ENCODE assay signal across 14 cellular contexts in the genomic region with DNA sequence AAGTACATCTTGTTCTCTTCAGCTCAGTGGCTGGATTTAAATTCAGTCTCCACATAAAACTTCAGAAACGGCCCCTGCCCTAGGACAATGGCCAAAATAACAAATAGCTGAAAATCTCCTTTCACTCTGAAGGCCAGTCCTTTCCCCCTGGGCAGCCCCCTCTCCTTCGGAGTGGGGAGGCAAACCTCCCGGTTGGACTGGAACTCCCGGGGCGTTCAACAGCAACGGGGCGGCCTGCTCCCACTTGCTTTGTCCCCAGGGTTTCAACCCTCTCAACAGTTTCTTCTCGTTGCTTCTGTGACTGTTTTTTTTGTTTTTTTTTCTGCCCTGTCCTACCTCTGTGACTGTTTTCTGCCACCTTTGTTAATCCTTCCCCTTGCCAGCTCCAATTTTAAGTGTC.
A peak's percentile ranks its signal among the peaks of the same experiment; 100 is the strongest.
DNase-seq lines count a peak whose midpoint lies in the region; ATAC-seq and TF ChIP-seq lines count a peak whose summit lies in the region.
"Had no signal": no experiment of that assay in that cellular context is flagged by ENCODE, and none has a peak within 500 bp of the region (broad histone marks: within the 10 kb centered on the region; RNA-seq: fewer than 3 reads in every experiment).

No MANE protein-coding gene starts in this region.

- no peaks in the 10 kb centered on the region for H3K36me3 Mint-ChIP-seq in activated CD4-positive, alpha-beta T cell treated with anti-CD3 and anti-CD28 coated beads, Interleukin-2, amount 10 ng/mL, durations not matched to agents 24 days and 14 days (ENCODE audit: low read depth)
- H3K36me3 Mint-ChIP-seq in activated CD8-positive, alpha-beta T cell treated with anti-CD3 and anti-CD28 coated beads for 36 hours (ENCODE audit: low read depth) = no peaks in the 10 kb centered on the region

- POLR2A ChIA-PET in activated CD8-positive, alpha-beta T cell treated with anti-CD3 and anti-CD28 coated beads for 36 hours (lab: Charles Lee) = interaction anchor here (0.6 to 9.6 kb wide), 13 partner anchors 26 to 309 kb away, joined by 3 to 116 read pairs (median 5); a partner anchor contains a TSS

- intact Hi-C loops in activated CD4-positive, alpha-beta T cell treated with anti-CD3 and anti-CD28 coated beads, Interleukin-2, amount 10 ng/mL, durations not matched to agents 24 days and 14 days (cut with micrococcal nuclease) = loop anchor here (1.0 to 5.0 kb wide), 11 partner anchors 47 to 523 kb away; a partner anchor contains a TSS
- intact Hi-C loops in activated CD8-positive, alpha-beta T cell treated with anti-CD3 and anti-CD28 coated beads for 36 hours (cut with micrococcal nuclease) = loop anchor here (2.0 to 5.0 kb wide), 4 partner anchors 35 to 203 kb away; a partner anchor contains a TSS
- intact Hi-C loops in sciatic nerve (cut with DNase I) = no loop called here

- H3K36me3 ChIP-seq in H7 (replicated peaks; ENCODE audit: control insufficient read depth, insufficient read depth, low read length) = no peaks in the 10 kb centered on the region
- H3K36me3 ChIP-seq: ascending aorta, SJCRH30 had no signal

- H3K27ac Mint-ChIP-seq in activated CD4-positive, alpha-beta T cell treated with anti-CD3 and anti-CD28 coated beads, Interleukin-2, amount 10 ng/mL, durations not matched to agents 24 days and 14 days = peak overlapping the region; percentile 91
- H3K27ac Mint-ChIP-seq in activated CD8-positive, alpha-beta T cell treated with anti-CD3 and anti-CD28 coated beads for 36 hours = peak overlapping the region; percentile 92

- H3K4me3 Mint-ChIP-seq in activated CD4-positive, alpha-beta T cell treated with anti-CD3 and anti-CD28 coated beads, Interleukin-2, amount 10 ng/mL, durations not matched to agents 24 days and 14 days = peak overlapping the region; percentile 63
- peak overlapping the region; percentile 34 for H3K4me3 Mint-ChIP-seq in activated CD8-positive, alpha-beta T cell treated with anti-CD3 and anti-CD28 coated beads for 36 hours

- no peak overlapping the region for H3K4me3 ChIP-seq in H7 (ENCODE audit: insufficient read depth, low read depth, low read length)
- H3K4me3 ChIP-seq: ascending aorta, SJCRH30 had no signal

- no peaks in the 10 kb centered on the region for H3K27me3 Mint-ChIP-seq in activated CD4-positive, alpha-beta T cell treated with anti-CD3 and anti-CD28 coated beads, Interleukin-2, amount 10 ng/mL, durations not matched to agents 24 days and 14 days
- H3K27me3 Mint-ChIP-seq in activated CD8-positive, alpha-beta T cell treated with anti-CD3 and anti-CD28 coated beads for 36 hours = no peaks in the 10 kb centered on the region

- DNase-seq in activated CD4-positive, alpha-beta T cell treated with anti-CD3 and anti-CD28 coated beads, Interleukin-2, amount 10 ng/mL, durations not matched to agents 24 days and 14 days = no peak
- no peak for DNase-seq in activated CD4-positive, alpha-beta T cell treated with anti-CD3 and anti-CD28 coated beads for 1 hour
- peak; percentile 11 for DNase-seq in H7
- no peak for DNase-seq in activated CD8-positive, alpha-beta T cell treated with anti-CD3 and anti-CD28 coated beads for 36 hours
- DNase-seq in sciatic nerve (ENCODE audit: low spot score) = peak; percentile 28
- no peak for DNase-seq in Ammon's horn (ENCODE audit: low spot score)
- no peak for DNase-seq in SIG-M5 (lab: John Stamatoyannopoulos, UW)
- no peak for DNase-seq in GM13976 (ENCODE audit: low spot score)
- DNase-seq: DND-41; effector CD4-positive, alpha-beta T cell; left colon; NCI-H510A treated with DMSO at 0.1 percent for 48 hours; SJCRH30 had no signal

- H3K27me3 ChIP-seq in H7 (ENCODE audit: control insufficient read depth, insufficient read depth, low read length) = no peaks in the 10 kb centered on the region
- H3K27me3 ChIP-seq: ascending aorta, SJCRH30 had no signal

- CTCF ChIA-PET in activated CD8-positive, alpha-beta T cell treated with anti-CD3 and anti-CD28 coated beads for 36 hours (lab: Charles Lee) = interaction anchor here (0.9 to 4.3 kb wide), 20 partner anchors 9 to 400 kb away, joined by 3 to 30 read pairs (median 6); a partner anchor contains a TSS

- ATAC-seq in activated CD8-positive, alpha-beta T cell treated with anti-CD3 and anti-CD28 coated beads for 36 hours = no peak
- ATAC-seq in sciatic nerve = no peak
- ATAC-seq: left colon had no signal

- H3K4me1 Mint-ChIP-seq in activated CD4-positive, alpha-beta T cell treated with anti-CD3 and anti-CD28 coated beads, Interleukin-2, amount 10 ng/mL, durations not matched to agents 24 days and 14 days = peaks cover 49% of the 10 kb centered on the region
- peaks cover 53% of the 10 kb centered on the region for H3K4me1 Mint-ChIP-seq in activated CD8-positive, alpha-beta T cell treated with anti-CD3 and anti-CD28 coated beads for 36 hours (ENCODE audit: low read depth)

- no peaks in the 10 kb centered on the region for H3K9me3 Mint-ChIP-seq in activated CD4-positive, alpha-beta T cell treated with anti-CD3 and anti-CD28 coated beads, Interleukin-2, amount 10 ng/mL, durations not matched to agents 24 days and 14 days
- H3K9me3 Mint-ChIP-seq in activated CD8-positive, alpha-beta T cell treated with anti-CD3 and anti-CD28 coated beads for 36 hours = peaks cover 3% of the 10 kb centered on the region

- no peak for TF ChIP-seq CTCF in activated CD8-positive, alpha-beta T cell treated with anti-CD3 and anti-CD28 coated beads for 36 hours (IDR thresholded peaks at IDR 0.05)
- no peak for TF ChIP-seq CTCF in GM13976 (IDR thresholded peaks at IDR 0.05; ENCODE audit: borderline replicate concordance, control extremely low read depth, extremely low read depth, insufficient read depth, missing control alignments)

- in situ Hi-C loops in GM13976 (cut with MboI; ENCODE audit: low sequenced_read_pairs, unreplicated experiment) = no loop called here

Comparison
In these comparisons a context has a peak if more than half of its experiments do, and no peak if none do; other contexts are left out.
1. DNase-seq: peak in H7 (single experiment) and sciatic nerve (single experiment); none in activated CD4-positive, alpha-beta T cell treated with anti-CD3 and anti-CD28 coated beads, Interleukin-2, amount 10 ng/mL, durations not matched to agents 24 days and 14 days (single experiment), activated CD4-positive, alpha-beta T cell treated with anti-CD3 and anti-CD28 coated beads for 1 hour (single experiment), activated CD8-positive, alpha-beta T cell treated with anti-CD3 and anti-CD28 coated beads for 36 hours (single experiment), Ammon's horn (single experiment), SIG-M5 (single experiment) and GM13976 (single experiment).